Comparison of ENCODE assay signal across 20 cellular contexts in genomic region chr9:7088598-7088997, GRCh38.
DNase-seq lines count a peak whose midpoint lies in the region; ATAC-seq and TF ChIP-seq lines count a peak whose summit lies in the region.
"Had no signal": no experiment of that assay in that cellular context is flagged by ENCODE, and none has a peak within 500 bp of the region (broad histone marks: within the 10 kb centered on the region; RNA-seq: fewer than 3 reads in every experiment).

No MANE protein-coding gene starts in this region.

- POLR2A ChIA-PET in activated CD8-positive, alpha-beta T cell treated with anti-CD3 and anti-CD28 coated beads, Interleukin-2, amount 10 ng/mL, durations not matched to agents 7 days and 5 days (lab: Charles Lee), result no interaction called here

- H3K4me1 Mint-ChIP-seq in activated T-cell treated with anti-CD3 and anti-CD28 coated beads, Interleukin-2, amount 50 U/mL, for 24 hours (ENCODE audit: low read depth), result no peaks in the 10 kb centered on the region
- H3K4me1 Mint-ChIP-seq in activated CD8-positive, alpha-beta T cell treated with anti-CD3 and anti-CD28 coated beads, Interleukin-2, amount 10 ng/mL, durations not matched to agents 7 days and 5 days (ENCODE audit: low read depth), result peaks cover 4% of the 10 kb centered on the region

- H3K9me3 ChIP-seq in left ventricle myocardium inferior (replicated peaks), result no peaks in the 10 kb centered on the region
- H3K9me3 ChIP-seq: Caco-2, HAP-1 had no signal

- no peaks in the 10 kb centered on the region for H3K27me3 Mint-ChIP-seq in activated T-cell treated with anti-CD3 and anti-CD28 coated beads, Interleukin-2, amount 50 U/mL, for 24 hours
- no peaks in the 10 kb centered on the region for H3K27me3 Mint-ChIP-seq in activated CD8-positive, alpha-beta T cell treated with anti-CD3 and anti-CD28 coated beads, Interleukin-2, amount 10 ng/mL, durations not matched to agents 7 days and 5 days (ENCODE audit: low read depth)
- H3K27me3 Mint-ChIP-seq: CD4-positive, alpha-beta T cell had no signal

- H3K4me3 ChIP-seq in left ventricle myocardium inferior (no peak overlapping the region), fibroblast of pulmonary artery (replicated peaks; ENCODE audit: low read depth, low read length) (no peak overlapping the region)
- H3K4me3 ChIP-seq: GM23248, HAP-1 had no signal

- ATAC-seq in Right ventricle myocardium superior (ENCODE audit: poor library complexity) (peak; percentile 64), GM21423 (IDR thresholded peaks at IDR 0.05; ENCODE audit: unreplicated experiment) (no peak)
- ATAC-seq in activated CD8-positive, alpha-beta T cell treated with anti-CD3 and anti-CD28 coated beads, Interleukin-2, amount 10 ng/mL, durations not matched to agents 7 days and 5 days, result no peak
- ATAC-seq: PC-3 had no signal

- H3K4me1 ChIP-seq in left ventricle myocardium inferior, result peaks cover 14% of the 10 kb centered on the region
- H3K4me1 ChIP-seq: Caco-2, HAP-1 had no signal

- intact Hi-C loops in Right ventricle myocardium superior (cut with DNase I), result no loop called here
- intact Hi-C loops in left ventricle myocardium inferior (cut with micrococcal nuclease), result no loop called here
- intact Hi-C loops in head of caudate nucleus (cut with DNase I), result no loop called here

- DNase-seq in Right ventricle myocardium superior (no peak), left ventricle myocardium inferior (no peak), fibroblast of pulmonary artery (ENCODE audit: low read depth) (peak; percentile 19), medulla oblongata (ENCODE audit: extremely low spot score) (peak; percentile 26), head of caudate nucleus (no peak)
- DNase-seq in activated T-cell treated with anti-CD3 and anti-CD28 coated beads, Interleukin-2, amount 50 U/mL, for 24 hours, result no peak
- no peak for DNase-seq in activated CD8-positive, alpha-beta T cell treated with anti-CD3 and anti-CD28 coated beads, Interleukin-2, amount 10 ng/mL, durations not matched to agents 7 days and 5 days
- DNase-seq: 8988T; Caco-2; CD4-positive, alpha-beta T cell; GDM1; GM23248; KG1; NCI-H1105 treated with DMSO at 0.1 percent for 48 hours; NCI-H1694 treated with DMSO at 0.1 percent for 48 hours; NCI-H524 treated with DMSO at 0.1 percent for 48 hours; PC-3 had no signal

- H3K4me3 Mint-ChIP-seq in activated T-cell treated with anti-CD3 and anti-CD28 coated beads, Interleukin-2, amount 50 U/mL, for 24 hours, result no peak overlapping the region
- H3K4me3 Mint-ChIP-seq in activated CD8-positive, alpha-beta T cell treated with anti-CD3 and anti-CD28 coated beads, Interleukin-2, amount 10 ng/mL, durations not matched to agents 7 days and 5 days, result no peak overlapping the region
- H3K4me3 Mint-ChIP-seq: CD4-positive, alpha-beta T cell had no signal

- H3K36me3 ChIP-seq in left ventricle myocardium inferior, result peaks cover 6% of the 10 kb centered on the region
- H3K36me3 ChIP-seq: HAP-1 had no signal

- H3K27me3 ChIP-seq in left ventricle myocardium inferior (ENCODE audit: low read depth), result no peaks in the 10 kb centered on the region

- H3K36me3 Mint-ChIP-seq in activated T-cell treated with anti-CD3 and anti-CD28 coated beads, Interleukin-2, amount 50 U/mL, for 24 hours (ENCODE audit: low read depth), result peaks cover 69% of the 10 kb centered on the region
- H3K36me3 Mint-ChIP-seq in activated CD8-positive, alpha-beta T cell treated with anti-CD3 and anti-CD28 coated beads, Interleukin-2, amount 10 ng/mL, durations not matched to agents 7 days and 5 days (ENCODE audit: low read depth), result peaks cover 13% of the 10 kb centered on the region

- TF ChIP-seq CTCF in left ventricle myocardium inferior (IDR thresholded peaks at IDR 0.05; ENCODE audit: borderline replicate concordance) (no peak), fibroblast of pulmonary artery (IDR thresholded peaks at IDR 0.05; ENCODE audit: low read length, missing control alignments) (no peak)

- H3K27ac ChIP-seq in left ventricle myocardium inferior (replicated peaks), result no peak overlapping the region
- H3K27ac ChIP-seq: GM23248, RWPE1 had no signal

- no peak overlapping the region for H3K27ac Mint-ChIP-seq in activated T-cell treated with anti-CD3 and anti-CD28 coated beads, Interleukin-2, amount 50 U/mL, for 24 hours
- no peak overlapping the region for H3K27ac Mint-ChIP-seq in activated CD8-positive, alpha-beta T cell treated with anti-CD3 and anti-CD28 coated beads, Interleukin-2, amount 10 ng/mL, durations not matched to agents 7 days and 5 days
- H3K27ac Mint-ChIP-seq: CD4-positive, alpha-beta T cell had no signal

- H3K9me3 Mint-ChIP-seq in activated T-cell treated with anti-CD3 and anti-CD28 coated beads, Interleukin-2, amount 50 U/mL, for 24 hours, result no peaks in the 10 kb centered on the region
- no peaks in the 10 kb centered on the region for H3K9me3 Mint-ChIP-seq in activated CD8-positive, alpha-beta T cell treated with anti-CD3 and anti-CD28 coated beads, Interleukin-2, amount 10 ng/mL, durations not matched to agents 7 days and 5 days (ENCODE audit: insufficient read depth)
- H3K9me3 Mint-ChIP-seq: CD4-positive, alpha-beta T cell had no signal

- CTCF ChIA-PET in activated CD8-positive, alpha-beta T cell treated with anti-CD3 and anti-CD28 coated beads, Interleukin-2, amount 10 ng/mL, durations not matched to agents 7 days and 5 days (lab: Charles Lee), result no interaction called here

Comparison
In these comparisons a context has a peak if more than half of its experiments do, and no peak if none do; other contexts are left out.
1. DNase-seq: peak in fibroblast of pulmonary artery (single experiment) and medulla oblongata (single experiment); none in Right ventricle myocardium superior (single experiment), left ventricle myocardium inferior (single experiment), head of caudate nucleus (0 of 42), activated T-cell treated with anti-CD3 and anti-CD28 coated beads, Interleukin-2, amount 50 U/mL, for 24 hours (single experiment) and activated CD8-positive, alpha-beta T cell treated with anti-CD3 and anti-CD28 coated beads, Interleukin-2, amount 10 ng/mL, durations not matched to agents 7 days and 5 days (single experiment).